ENCODE assay signal across 11 cellular contexts in the genomic region with DNA sequence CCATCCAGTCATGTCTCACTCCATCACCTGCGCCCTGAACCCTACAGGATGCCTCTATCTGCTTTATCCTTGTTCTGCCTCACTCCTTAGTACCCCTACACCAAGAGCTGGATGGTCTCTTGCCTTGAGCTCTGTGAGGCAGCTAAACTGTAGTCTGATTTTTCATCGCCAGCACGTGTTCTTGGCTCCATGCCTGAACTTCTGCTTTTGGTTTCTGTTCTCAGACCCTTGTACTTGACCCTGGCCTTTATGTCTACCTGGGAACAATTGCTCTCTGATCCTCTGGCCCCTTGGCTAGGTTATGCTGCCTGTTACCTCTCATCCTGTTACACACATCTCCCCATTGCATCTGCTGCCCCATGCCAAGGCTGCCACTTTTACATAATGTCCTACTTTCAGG.
DNase-seq lines count a peak whose midpoint lies in the region; ATAC-seq and TF ChIP-seq lines count a peak whose summit lies in the region.
"Had no signal": no experiment of that assay in that cellular context is flagged by ENCODE, and none has a peak within 500 bp of the region (broad histone marks: within the 10 kb centered on the region; RNA-seq: fewer than 3 reads in every experiment).

No MANE protein-coding gene starts in this region.

- DNase-seq in lower lobe of right lung: no peak
- no peak for DNase-seq in left colon
- DNase-seq in effector CD4-positive, alpha-beta T cell: no peak
- no peak for DNase-seq in DMS153 (lab: John Stamatoyannopoulos, UW)
- DNase-seq: CD4-positive, alpha-beta memory T cell; naive B cell; right cardiac atrium had no signal

- peak; percentile 64 for ATAC-seq in GM19023 (IDR thresholded peaks at IDR 0.05; ENCODE audit: unreplicated experiment)
- peak; percentile 93 for ATAC-seq in GM21529 (IDR thresholded peaks at IDR 0.05; ENCODE audit: unreplicated experiment)
- peak; percentile 62 for ATAC-seq in HG03460 (IDR thresholded peaks at IDR 0.05; ENCODE audit: unreplicated experiment)
- peak; percentile 16 to 27 for ATAC-seq in lower lobe of right lung
- ATAC-seq in left colon: no peak
- ATAC-seq: right cardiac atrium had no signal

- H3K9me3 ChIP-seq in lower lobe of right lung: no peaks in the 10 kb centered on the region
- H3K9me3 ChIP-seq: suprapubic skin had no signal

- no peaks in the 10 kb centered on the region for H3K27me3 ChIP-seq in lower lobe of right lung (ENCODE audit: low read depth)
- H3K27me3 ChIP-seq: suprapubic skin had no signal

- no peak overlapping the region for H3K27ac ChIP-seq in lower lobe of right lung
- H3K27ac ChIP-seq: suprapubic skin had no signal

- intact Hi-C loops in lower lobe of right lung (cut with DNase I): no loop called here
- intact Hi-C loops in left colon (cut with DNase I, micrococcal nuclease): no loop called here

- H3K4me3 ChIP-seq in lower lobe of right lung: no peak overlapping the region
- H3K4me3 ChIP-seq: suprapubic skin had no signal

- H3K36me3 ChIP-seq in lower lobe of right lung: no peaks in the 10 kb centered on the region
- H3K36me3 ChIP-seq: suprapubic skin had no signal

- TF ChIP-seq CTCF in lower lobe of right lung (IDR thresholded peaks at IDR 0.05): no peak

- H3K4me1 ChIP-seq in lower lobe of right lung: no peaks in the 10 kb centered on the region
- H3K4me1 ChIP-seq: suprapubic skin had no signal
